ENCODE assay signal across 38 cellular contexts in the genomic region with DNA sequence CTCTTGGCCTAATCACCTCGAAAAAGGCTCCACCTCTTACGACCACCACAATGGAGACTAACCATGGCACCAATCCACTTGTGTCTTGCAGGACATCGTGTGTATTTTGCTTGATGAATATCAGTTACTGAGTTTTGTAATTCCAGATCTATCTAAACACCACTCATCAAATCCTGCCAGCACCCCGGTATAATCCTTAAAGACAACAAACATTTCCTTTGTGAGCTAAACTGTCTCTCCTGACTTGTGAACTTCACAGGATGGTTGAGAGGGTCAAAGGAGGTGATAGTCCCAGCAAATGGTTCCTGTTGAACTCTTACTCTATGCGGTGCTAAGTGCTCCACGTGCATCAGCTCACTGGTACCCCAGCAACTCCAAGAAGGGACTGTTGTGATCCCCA. TPM values are rescaled to one million over a fixed set of nuclear protein-coding genes. Genes with fewer than 3 reads are reported as not detected.
"Had no signal": no experiment of that assay in that cellular context is flagged by ENCODE, and none has a peak within 500 bp of the region (broad histone marks: within the 10 kb centered on the region; RNA-seq: fewer than 3 reads in every experiment).

No MANE protein-coding gene starts in this region.

- DNase-seq: activated B cell treated with CpG ODN at 0.5 μM for 24 hours; activated CD4-positive, alpha-beta memory T cell treated with anti-CD3 and anti-CD28 coated beads for 36 hours; activated CD4-positive, alpha-beta T cell treated with anti-CD3 and anti-CD28 coated beads for 4 hours; activated CD4-positive, alpha-beta T cell treated with anti-CD3 and anti-CD28 coated beads, Interleukin-2, amount 10 ng/mL, durations not matched to agents 24 days and 14 days; activated CD4-positive, alpha-beta T cell treated with anti-CD3 and anti-CD28 coated beads, Interleukin-2, amount 50 U/mL, for 1 hour; activated CD4-positive, alpha-beta T cell treated with anti-CD3 and anti-CD28 coated beads, Interleukin-2, amount 50 U/mL, for 4 hours; activated CD4-positive, CD25-positive, alpha-beta regulatory T cell treated with anti-CD3 and anti-CD28 coated beads, Interleukin-2, amount 50 U/mL, for 72 hours; activated CD8-positive, alpha-beta memory T cell treated with anti-CD3 and anti-CD28 coated beads for 24 hours; activated CD8-positive, alpha-beta memory T cell treated with anti-CD3 and anti-CD28 coated beads, Interleukin-2, amount 10 ng/mL, durations not matched to agents 7 days and 5 days; activated CD8-positive, alpha-beta memory T cell treated with anti-CD3 and anti-CD28 coated beads, Interleukin-2, amount 50 U/mL, for 48 hours; activated CD8-positive, alpha-beta T cell treated with anti-CD3 and anti-CD28 coated beads, Interleukin-2, amount 10 ng/mL, durations not matched to agents 7 days and 5 days; activated effector memory CD4-positive, alpha-beta T cell treated with Interleukin-2 at 50 U/mL for 16 hours; activated gamma-delta T cell; activated naive CD4-positive, alpha-beta T cell treated with anti-CD3 and anti-CD28 coated beads, Interleukin-2, amount 10 ng/mL, durations not matched to agents 7 days and 5 days; activated naive CD4-positive, alpha-beta T cell treated with Interleukin-2 at 50 U/mL for 16 hours; activated naive CD8-positive, alpha-beta T cell treated with anti-CD3 and anti-CD28 coated beads, Interleukin-2, amount 10 ng/mL, durations not matched to agents 7 days and 5 days; activated naive CD8-positive, alpha-beta T cell treated with anti-CD3 and anti-CD28 coated beads, Interleukin-2, amount 50 U/mL, for 24 hours; activated T-cell treated with anti-CD3 and anti-CD28 coated beads, Interleukin-2, amount 50 U/mL, for 24 hours; activated T-cell treated with anti-CD3 and anti-CD28 coated beads, Interleukin-2, amount 50 U/mL, for 48 hours; amygdala; anterior cingulate cortex; caudate nucleus; cerebellar nuclear complex; T-helper 1 cell; T-helper 2 cell; T-helper 9 cell had no signal

- ATAC-seq: activated CD8-positive, alpha-beta memory T cell treated with anti-CD3 and anti-CD28 coated beads, Interleukin-2, amount 10 ng/mL, durations not matched to agents 7 days and 5 days; activated CD8-positive, alpha-beta T cell treated with anti-CD3 and anti-CD28 coated beads, Interleukin-2, amount 10 ng/mL, durations not matched to agents 7 days and 5 days; activated naive CD8-positive, alpha-beta T cell treated with anti-CD3 and anti-CD28 coated beads, Interleukin-2, amount 50 U/mL, for 24 hours had no signal

- H3K4me3 ChIP-seq: ascending aorta, cardiac muscle cell had no signal

- H3K9me3 ChIP-seq: ascending aorta had no signal

- H3K27ac Mint-ChIP-seq: activated B cell treated with CpG ODN at 0.5 μM for 24 hours; activated CD4-positive, alpha-beta memory T cell treated with anti-CD3 and anti-CD28 coated beads for 36 hours; activated CD4-positive, alpha-beta T cell treated with anti-CD3 and anti-CD28 coated beads, Interleukin-2, amount 10 ng/mL, durations not matched to agents 24 days and 14 days; activated CD8-positive, alpha-beta memory T cell treated with anti-CD3 and anti-CD28 coated beads, Interleukin-2, amount 10 ng/mL, durations not matched to agents 7 days and 5 days; activated CD8-positive, alpha-beta T cell treated with anti-CD3 and anti-CD28 coated beads, Interleukin-2, amount 10 ng/mL, durations not matched to agents 7 days and 5 days; activated naive CD4-positive, alpha-beta T cell treated with anti-CD3 and anti-CD28 coated beads, Interleukin-2, amount 10 ng/mL, durations not matched to agents 7 days and 5 days; activated naive CD4-positive, alpha-beta T cell treated with anti-CD3 and anti-CD28 coated beads, Interleukin-2, amount 50 U/mL, for 24 hours; activated naive CD8-positive, alpha-beta T cell; activated naive CD8-positive, alpha-beta T cell treated with anti-CD3 and anti-CD28 coated beads, Interleukin-2, amount 10 ng/mL, durations not matched to agents 7 days and 5 days; activated naive CD8-positive, alpha-beta T cell treated with anti-CD3 and anti-CD28 coated beads, Interleukin-2, amount 50 U/mL, for 24 hours; activated T-cell treated with anti-CD3 and anti-CD28 coated beads, Interleukin-2, amount 50 U/mL, for 24 hours; activated T-helper 2 cell treated with anti-CD3 and anti-CD28 coated beads, Interferon-gamma antibody, Interleukin-2, Interleukin-4, amounts not matched to agents 10 μg/mL and 5 μg/mL and 100 μg/mL, durations not matched to agents 14 hours and 24 hours and 36 hours; brain; T-helper 1 cell treated with Interleukin-12 subunit alpha and Interleukin-12 subunit beta and Interleukin-4 antibody, amounts not matched to agents 30 μg/mL and 1 μg/mL, for 36 hours; T-helper 2 cell treated with Interferon-gamma antibody and Interleukin-4, amounts not matched to agents 5 μg/mL and 100 μg/mL, for 36 hours had no signal

- H3K36me3 Mint-ChIP-seq: activated naive CD4-positive, alpha-beta T cell treated with anti-CD3 and anti-CD28 coated beads, Interleukin-2, amount 50 U/mL, for 24 hours; activated naive CD8-positive, alpha-beta T cell had no signal

- H3K27me3 Mint-ChIP-seq: activated CD4-positive, alpha-beta memory T cell treated with anti-CD3 and anti-CD28 coated beads for 36 hours; activated naive CD4-positive, alpha-beta T cell treated with anti-CD3 and anti-CD28 coated beads, Interleukin-2, amount 50 U/mL, for 24 hours; activated naive CD8-positive, alpha-beta T cell; activated naive CD8-positive, alpha-beta T cell treated with anti-CD3 and anti-CD28 coated beads, Interleukin-2, amount 10 ng/mL, durations not matched to agents 7 days and 5 days; activated naive CD8-positive, alpha-beta T cell treated with anti-CD3 and anti-CD28 coated beads, Interleukin-2, amount 50 U/mL, for 24 hours; activated T-cell treated with anti-CD3 and anti-CD28 coated beads, Interleukin-2, amount 50 U/mL, for 24 hours had no signal

- H3K27me3 ChIP-seq: ascending aorta had no signal

- FAIRE-seq: bronchial epithelial cell, TTC549 had no signal

- H3K4me1 Mint-ChIP-seq: central memory CD8-positive, alpha-beta T cell had no signal

- H3K9me3 Mint-ChIP-seq: activated B cell treated with CpG ODN at 0.5 μM for 24 hours; activated CD4-positive, alpha-beta memory T cell treated with anti-CD3 and anti-CD28 coated beads for 36 hours; activated CD4-positive, alpha-beta T cell treated with anti-CD3 and anti-CD28 coated beads, Interleukin-2, amount 10 ng/mL, durations not matched to agents 24 days and 14 days; activated naive CD4-positive, alpha-beta T cell treated with anti-CD3 and anti-CD28 coated beads, Interleukin-2, amount 10 ng/mL, durations not matched to agents 7 days and 5 days; activated naive CD4-positive, alpha-beta T cell treated with anti-CD3 and anti-CD28 coated beads, Interleukin-2, amount 50 U/mL, for 24 hours; activated naive CD8-positive, alpha-beta T cell treated with anti-CD3 and anti-CD28 coated beads, Interleukin-2, amount 10 ng/mL, durations not matched to agents 7 days and 5 days; activated naive CD8-positive, alpha-beta T cell treated with anti-CD3 and anti-CD28 coated beads, Interleukin-2, amount 50 U/mL, for 24 hours; activated T-cell treated with anti-CD3 and anti-CD28 coated beads, Interleukin-2, amount 50 U/mL, for 24 hours; activated T-helper 2 cell treated with anti-CD3 and anti-CD28 coated beads, Interferon-gamma antibody, Interleukin-2, Interleukin-4, amounts not matched to agents 10 μg/mL and 5 μg/mL and 100 μg/mL, durations not matched to agents 14 hours and 24 hours and 36 hours; brain; central memory CD8-positive, alpha-beta T cell; T-helper 1 cell treated with Interleukin-12 subunit alpha and Interleukin-12 subunit beta and Interleukin-4 antibody, amounts not matched to agents 30 μg/mL and 1 μg/mL, for 36 hours; T-helper 2 cell treated with Interferon-gamma antibody and Interleukin-4, amounts not matched to agents 5 μg/mL and 100 μg/mL, for 36 hours had no signal

- H3K27ac ChIP-seq: ascending aorta, cardiac muscle cell, VCaP had no signal

- H3K36me3 ChIP-seq: ascending aorta, cardiac muscle cell had no signal

- H3K4me3 Mint-ChIP-seq: activated B cell treated with CpG ODN at 0.5 μM for 24 hours; activated CD4-positive, alpha-beta memory T cell treated with anti-CD3 and anti-CD28 coated beads for 36 hours; activated CD4-positive, alpha-beta T cell treated with anti-CD3 and anti-CD28 coated beads, Interleukin-2, amount 10 ng/mL, durations not matched to agents 24 days and 14 days; activated CD8-positive, alpha-beta memory T cell treated with anti-CD3 and anti-CD28 coated beads, Interleukin-2, amount 10 ng/mL, durations not matched to agents 7 days and 5 days; activated CD8-positive, alpha-beta T cell treated with anti-CD3 and anti-CD28 coated beads, Interleukin-2, amount 10 ng/mL, durations not matched to agents 7 days and 5 days; activated naive CD4-positive, alpha-beta T cell treated with anti-CD3 and anti-CD28 coated beads, Interleukin-2, amount 10 ng/mL, durations not matched to agents 7 days and 5 days; activated naive CD4-positive, alpha-beta T cell treated with anti-CD3 and anti-CD28 coated beads, Interleukin-2, amount 50 U/mL, for 24 hours; activated naive CD8-positive, alpha-beta T cell; activated naive CD8-positive, alpha-beta T cell treated with anti-CD3 and anti-CD28 coated beads, Interleukin-2, amount 10 ng/mL, durations not matched to agents 7 days and 5 days; activated naive CD8-positive, alpha-beta T cell treated with anti-CD3 and anti-CD28 coated beads, Interleukin-2, amount 50 U/mL, for 24 hours; activated T-cell treated with anti-CD3 and anti-CD28 coated beads, Interleukin-2, amount 50 U/mL, for 24 hours; brain; central memory CD8-positive, alpha-beta T cell; T-helper 1 cell treated with Interleukin-12 subunit alpha and Interleukin-12 subunit beta and Interleukin-4 antibody, amounts not matched to agents 30 μg/mL and 1 μg/mL, for 36 hours; T-helper 2 cell treated with Interferon-gamma antibody and Interleukin-4, amounts not matched to agents 5 μg/mL and 100 μg/mL, for 36 hours had no signal

RNA-seq across cellular contexts. Expression of a gene that starts 46.1 kb away (rescaled TPM):
- total RNA-seq: activated B cell treated with CpG ODN at 0.5 μM for 24 hours; activated CD4-positive, alpha-beta memory T cell treated with anti-CD3 and anti-CD28 coated beads for 36 hours; activated CD8-positive, alpha-beta memory T cell treated with anti-CD3 and anti-CD28 coated beads, Interleukin-2, amount 10 ng/mL, durations not matched to agents 7 days and 5 days; activated CD8-positive, alpha-beta T cell treated with anti-CD3 and anti-CD28 coated beads, Interleukin-2, amount 10 ng/mL, durations not matched to agents 7 days and 5 days; activated naive CD8-positive, alpha-beta T cell treated with anti-CD3 and anti-CD28 coated beads, Interleukin-2, amount 10 ng/mL, durations not matched to agents 7 days and 5 days had no signal
